ENCODE assay signal across 8 cellular contexts in the genomic region with DNA sequence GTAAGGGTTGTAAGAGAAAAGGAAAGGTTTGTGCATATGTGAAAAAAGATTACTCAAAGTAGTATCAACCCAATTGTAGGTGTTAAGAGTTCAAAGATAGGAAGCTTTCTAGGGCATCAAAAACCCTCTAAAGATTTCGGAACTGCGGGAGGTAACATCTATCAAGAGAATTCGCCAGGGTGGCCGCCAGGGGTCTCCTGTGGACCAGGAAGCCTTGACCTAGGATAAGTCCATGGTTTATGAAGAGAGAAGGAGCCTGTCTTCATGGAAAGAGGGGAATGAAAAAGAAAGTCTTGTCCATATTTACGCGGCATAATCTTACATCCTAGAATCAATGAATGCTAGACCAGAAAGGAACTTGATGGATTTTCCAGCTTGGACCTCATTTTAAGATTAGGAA.
DNase-seq lines count a peak whose midpoint lies in the region; ATAC-seq and TF ChIP-seq lines count a peak whose summit lies in the region.

No MANE protein-coding gene starts in this region.

- no peaks in the 10 kb centered on the region for H3K9me2 ChIP-seq in SU-DHL-6 (replicated peaks; ENCODE audit: insufficient read depth, low read length)

- no peaks in the 10 kb centered on the region for H3K9me3 ChIP-seq in SU-DHL-6 (ENCODE audit: insufficient read depth, low read length)

- peak; percentile 14 for DNase-seq in activated CD4-positive, alpha-beta T cell treated with anti-CD3 and anti-CD28 coated beads, Interleukin-2, amount 10 ng/mL, durations not matched to agents 7 days and 5 days
- no peak for DNase-seq in activated CD4-positive, alpha-beta T cell treated with anti-CD3 and anti-CD28 coated beads for 1 hour
- DNase-seq in HL-60 (ENCODE audit: low read depth in 1 of 2, low spot score in 1 of 2) (peak in 1 of 2 experiments; percentile 47), fibroblast of pulmonary artery (ENCODE audit: low read depth) (peak; percentile 74), pons (ENCODE audit: low spot score) (peak; percentile 6), NCI-H187 (lab: John Stamatoyannopoulos, UW) (no peak)

- H3K4me3 ChIP-seq in HL-60 (replicated peaks; ENCODE audit: insufficient read depth, low read length) (no peak overlapping the region), SU-DHL-6 (ENCODE audit: insufficient read depth, low read length, poor library complexity, severe bottlenecking) (no peak overlapping the region), fibroblast of pulmonary artery (replicated peaks; ENCODE audit: low read depth, low read length) (no peak overlapping the region)

- CTCF ChIA-PET in activated CD4-positive, alpha-beta T cell treated with anti-CD3 and anti-CD28 coated beads, Interleukin-2, amount 10 ng/mL, durations not matched to agents 7 days and 5 days (lab: Charles Lee), result interaction anchor here (0.5 kb wide), 1 partner anchor 380 kb away, joined by 3 read pairs; no protein-coding TSS in a partner anchor

- H3K4me3 Mint-ChIP-seq in activated CD4-positive, alpha-beta T cell treated with anti-CD3 and anti-CD28 coated beads, Interleukin-2, amount 10 ng/mL, durations not matched to agents 7 days and 5 days, result no peak overlapping the region

- H3K36me3 Mint-ChIP-seq in activated CD4-positive, alpha-beta T cell treated with anti-CD3 and anti-CD28 coated beads, Interleukin-2, amount 10 ng/mL, durations not matched to agents 7 days and 5 days (ENCODE audit: low read depth), result no peaks in the 10 kb centered on the region

- no peaks in the 10 kb centered on the region for H4K20me1 ChIP-seq in SU-DHL-6 (ENCODE audit: low read depth, low read length)

- no peaks in the 10 kb centered on the region for H3K36me3 ChIP-seq in SU-DHL-6 (ENCODE audit: low read length)

- TF ChIP-seq CTCF in HL-60 (IDR thresholded peaks at IDR 0.05; ENCODE audit: insufficient read depth, low read length), result peak; percentile 17
- peak; percentile 59 for TF ChIP-seq CTCF in SU-DHL-6 (IDR thresholded peaks at IDR 0.05; ENCODE audit: insufficient read depth, low read length, poor library complexity, severe bottlenecking)
- peak; percentile 80 for TF ChIP-seq CTCF in fibroblast of pulmonary artery (IDR thresholded peaks at IDR 0.05; ENCODE audit: low read length, missing control alignments)

- H3K4me1 Mint-ChIP-seq in activated CD4-positive, alpha-beta T cell treated with anti-CD3 and anti-CD28 coated beads, Interleukin-2, amount 10 ng/mL, durations not matched to agents 7 days and 5 days, result no peaks in the 10 kb centered on the region

- no peaks in the 10 kb centered on the region for H3F3A ChIP-seq in SU-DHL-6 (ENCODE audit: insufficient read depth)

- H3K79me2 ChIP-seq in SU-DHL-6 (ENCODE audit: insufficient read depth, low read length), result no peaks in the 10 kb centered on the region

- H3K4me2 ChIP-seq in SU-DHL-6 (ENCODE audit: low read depth, low read length, poor library complexity, severe bottlenecking), result no peak overlapping the region

- H2AFZ ChIP-seq in SU-DHL-6 (ENCODE audit: low read depth, low read length, severe bottlenecking), result no peak overlapping the region

- H3K9me3 Mint-ChIP-seq in activated CD4-positive, alpha-beta T cell treated with anti-CD3 and anti-CD28 coated beads, Interleukin-2, amount 10 ng/mL, durations not matched to agents 7 days and 5 days, result no peaks in the 10 kb centered on the region

- H3K27ac ChIP-seq in HL-60 (replicated peaks), result no peak overlapping the region
- H3K27ac ChIP-seq in SU-DHL-6 (ENCODE audit: low read depth, low read length), result no peak overlapping the region

- POLR2A ChIA-PET in activated CD4-positive, alpha-beta T cell treated with anti-CD3 and anti-CD28 coated beads, Interleukin-2, amount 10 ng/mL, durations not matched to agents 7 days and 5 days (lab: Charles Lee), result no interaction called here

- no peak for ATAC-seq in GM18517 (IDR thresholded peaks at IDR 0.05; ENCODE audit: unreplicated experiment)

- no peak overlapping the region for H3K9ac ChIP-seq in SU-DHL-6 (ENCODE audit: low read length)

- peaks cover 7% of the 10 kb centered on the region for H3K27me3 Mint-ChIP-seq in activated CD4-positive, alpha-beta T cell treated with anti-CD3 and anti-CD28 coated beads, Interleukin-2, amount 10 ng/mL, durations not matched to agents 7 days and 5 days

- H3K27ac Mint-ChIP-seq in activated CD4-positive, alpha-beta T cell treated with anti-CD3 and anti-CD28 coated beads, Interleukin-2, amount 10 ng/mL, durations not matched to agents 7 days and 5 days, result no peak overlapping the region

- H3K27me3 ChIP-seq in HL-60 (ENCODE audit: insufficient read depth, poor library complexity, severe bottlenecking) (no peaks in the 10 kb centered on the region), SU-DHL-6 (ENCODE audit: low read length) (no peaks in the 10 kb centered on the region)

Comparison
In these comparisons a context has a peak if more than half of its experiments do, and no peak if none do; other contexts are left out.
1. DNase-seq: peak in activated CD4-positive, alpha-beta T cell treated with anti-CD3 and anti-CD28 coated beads, Interleukin-2, amount 10 ng/mL, durations not matched to agents 7 days and 5 days (single experiment), fibroblast of pulmonary artery (single experiment) and pons (single experiment); none in activated CD4-positive, alpha-beta T cell treated with anti-CD3 and anti-CD28 coated beads for 1 hour (single experiment) and NCI-H187 (0 of 2).
2. CTCF ChIP-seq: peak in every context shown above with its lines; median percentile 80 in fibroblast of pulmonary artery; 59 in SU-DHL-6; 17 in HL-60.